ENCODE assay signal across 11 cellular contexts in the genomic region with DNA sequence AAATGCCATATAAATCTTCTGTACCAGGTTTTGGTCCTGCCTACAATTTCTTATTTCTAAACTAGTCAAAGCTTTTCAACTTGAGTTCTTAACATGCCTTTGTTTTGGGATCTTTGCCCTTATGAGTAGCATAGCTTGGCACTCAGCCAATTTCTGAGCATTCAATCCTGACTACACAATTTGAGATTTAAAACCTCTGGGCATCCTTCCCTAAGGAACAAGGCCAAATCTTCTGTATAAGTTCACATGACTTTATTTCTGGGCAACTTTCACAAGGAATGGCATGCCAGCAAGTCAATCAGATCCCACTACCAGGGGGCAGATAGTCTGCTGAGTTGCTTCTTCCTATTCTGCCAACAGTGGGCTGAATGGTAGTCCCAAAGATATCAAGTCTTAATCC.
DNase-seq lines count a peak whose midpoint lies in the region; ATAC-seq and TF ChIP-seq lines count a peak whose summit lies in the region.
"Had no signal": no experiment of that assay in that cellular context is flagged by ENCODE, and none has a peak within 500 bp of the region (broad histone marks: within the 10 kb centered on the region; RNA-seq: fewer than 3 reads in every experiment).

No MANE protein-coding gene starts in this region.

- H3K4me1 ChIP-seq in cardiac muscle cell (ENCODE audit: low read depth) (peaks cover 13% of the 10 kb centered on the region), left ventricle myocardium inferior (peaks cover 36% of the 10 kb centered on the region), esophagus muscularis mucosa (peaks cover 19 to 50% (median 43%) of the 10 kb centered on the region in 4 donors), tibial artery (peaks cover 0 to 54% (median 35%) of the 10 kb centered on the region in 4 donors)

- H3K27ac ChIP-seq in cardiac muscle cell (no peak overlapping the region), left ventricle myocardium inferior (replicated peaks) (no peak overlapping the region), esophagus muscularis mucosa (replicated peaks in 1 of 4) (no peak overlapping the region), tibial artery (no peak overlapping the region)
- H3K27ac ChIP-seq: vagina had no signal

- TF ChIP-seq POLR2A in esophagus muscularis mucosa (IDR thresholded peaks at IDR 0.05; ENCODE audit: low read depth): no peak

- H3K4me3 ChIP-seq in cardiac muscle cell: no peak overlapping the region
- no peak overlapping the region for H3K4me3 ChIP-seq in left ventricle myocardium inferior
- no peak overlapping the region for H3K4me3 ChIP-seq in fibroblast of villous mesenchyme (ENCODE audit: low read depth, low read length)
- no peak overlapping the region for H3K4me3 ChIP-seq in esophagus muscularis mucosa
- no peak overlapping the region for H3K4me3 ChIP-seq in tibial artery
- H3K4me3 ChIP-seq: vagina had no signal

- H3K36me3 ChIP-seq in cardiac muscle cell (peaks cover 5% of the 10 kb centered on the region), left ventricle myocardium inferior (no peaks in the 10 kb centered on the region), esophagus muscularis mucosa (no peaks in the 10 kb centered on the region), tibial artery (no peaks in the 10 kb centered on the region)
- H3K36me3 ChIP-seq: vagina had no signal

- no peaks in the 10 kb centered on the region for H3K9me3 ChIP-seq in cardiac muscle cell (ENCODE audit: low read depth)
- H3K9me3 ChIP-seq in left ventricle myocardium inferior (replicated peaks): no peaks in the 10 kb centered on the region
- H3K9me3 ChIP-seq in esophagus muscularis mucosa: no peaks in the 10 kb centered on the region
- H3K9me3 ChIP-seq in tibial artery: no peaks in the 10 kb centered on the region
- H3K9me3 ChIP-seq: vagina had no signal

- TF ChIP-seq CTCF in cardiac muscle cell (IDR thresholded peaks at IDR 0.05; ENCODE audit: low read depth, low read length) (no peak), left ventricle myocardium inferior (IDR thresholded peaks at IDR 0.05; ENCODE audit: borderline replicate concordance) (no peak), fibroblast of villous mesenchyme (IDR thresholded peaks at IDR 0.05; ENCODE audit: insufficient read depth, low read depth, low read length) (no peak), esophagus muscularis mucosa (IDR thresholded peaks at IDR 0.05) (no peak), tibial artery (IDR thresholded peaks at IDR 0.05) (no peak)

- H3K27me3 ChIP-seq in cardiac muscle cell: no peaks in the 10 kb centered on the region
- no peaks in the 10 kb centered on the region for H3K27me3 ChIP-seq in left ventricle myocardium inferior (ENCODE audit: low read depth)
- no peaks in the 10 kb centered on the region for H3K27me3 ChIP-seq in esophagus muscularis mucosa
- no peaks in the 10 kb centered on the region for H3K27me3 ChIP-seq in tibial artery
- H3K27me3 ChIP-seq: vagina had no signal

- DNase-seq in cardiac muscle cell (ENCODE audit: low read depth in 1 of 2, low spot score in 1 of 2) (peak; percentile 61 to 93), left ventricle myocardium inferior (no peak), fibroblast of villous mesenchyme (ENCODE audit: low read depth) (peak; percentile 34), esophagus muscularis mucosa (ENCODE audit: extremely low spot score) (no peak), tibial artery (no peak)
- DNase-seq: activated naive CD4-positive, alpha-beta T cell; endodermal cell had no signal

- intact Hi-C loops in left ventricle myocardium inferior (cut with micrococcal nuclease): loop anchor here (5.0 kb wide), 1 partner anchor 152 kb away; no protein-coding TSS in a partner anchor
- intact Hi-C loops in esophagus muscularis mucosa (cut with DNase I): no loop called here
- intact Hi-C loops in tibial artery (cut with DNase I; ENCODE audit: low total_unique reads): no loop called here

- ATAC-seq in SK-N-SH treated with all-trans-retinoic acid at 6 μM for 48 hours (peak; percentile 44), GM18511 (IDR thresholded peaks at IDR 0.05; ENCODE audit: unreplicated experiment) (no peak), HG02623 (IDR thresholded peaks at IDR 0.05; ENCODE audit: unreplicated experiment) (no peak)

- TF ChIP-seq EP300 in esophagus muscularis mucosa (IDR thresholded peaks at IDR 0.05): no peak

TF ChIP-seq in SK-N-SH treated with all-trans-retinoic acid at 6 μM for 48 hours, 23 proteins besides CTCF, POLR2A, EP300 and RAD21:
- TF ChIP-seq ESRRG (CRISPR knock-in tag; IDR thresholded peaks at IDR 0.05) (no peak), ZC3H10 (CRISPR knock-in tag; IDR thresholded peaks at IDR 0.05) (no peak), ZNF565 (CRISPR knock-in tag; conservative IDR thresholded peaks at IDR 0.05; ENCODE audit: low read depth) (no peak), ISL1 (CRISPR knock-in tag; IDR thresholded peaks at IDR 0.05) (peak; percentile 69), ZFP30 (CRISPR knock-in tag; IDR thresholded peaks at IDR 0.05) (no peak), RARB (CRISPR knock-in tag; IDR thresholded peaks at IDR 0.05) (no peak), TCF4 (CRISPR knock-in tag; IDR thresholded peaks at IDR 0.05; ENCODE audit: borderline replicate concordance) (no peak)
- TF ChIP-seq, protein P1, sequence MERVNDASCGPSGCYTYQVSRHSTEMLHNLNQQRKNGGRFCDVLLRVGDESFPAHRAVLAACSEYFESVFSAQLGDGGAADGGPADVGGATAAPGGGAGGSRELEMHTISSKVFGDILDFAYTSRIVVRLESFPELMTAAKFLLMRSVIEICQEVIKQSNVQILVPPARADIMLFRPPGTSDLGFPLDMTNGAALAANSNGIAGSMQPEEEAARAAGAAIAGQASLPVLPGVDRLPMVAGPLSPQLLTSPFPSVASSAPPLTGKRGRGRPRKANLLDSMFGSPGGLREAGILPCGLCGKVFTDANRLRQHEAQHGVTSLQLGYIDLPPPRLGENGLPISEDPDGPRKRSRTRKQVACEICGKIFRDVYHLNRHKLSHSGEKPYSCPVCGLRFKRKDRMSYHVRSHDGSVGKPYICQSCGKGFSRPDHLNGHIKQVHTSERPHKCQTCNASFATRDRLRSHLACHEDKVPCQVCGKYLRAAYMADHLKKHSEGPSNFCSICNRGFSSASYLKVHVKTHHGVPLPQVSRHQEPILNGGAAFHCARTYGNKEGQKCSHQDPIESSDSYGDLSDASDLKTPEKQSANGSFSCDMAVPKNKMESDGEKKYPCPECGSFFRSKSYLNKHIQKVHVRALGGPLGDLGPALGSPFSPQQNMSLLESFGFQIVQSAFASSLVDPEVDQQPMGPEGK (CRISPR knock-in tag; IDR thresholded peaks at IDR 0.05; ENCODE audit: borderline replicate concordance): no peak

Comparison
In these comparisons a context has a peak if more than half of its experiments do, and no peak if none do; other contexts are left out.
1. DNase-seq: peak in cardiac muscle cell (2 of 2) and fibroblast of villous mesenchyme (single experiment); none in left ventricle myocardium inferior (single experiment), esophagus muscularis mucosa (single experiment) and tibial artery (0 of 2).